ENCODE assay signal across 11 cellular contexts in genomic region chr7:30897770-30898169, GRCh38.
"Had no signal": no experiment of that assay in that cellular context is flagged by ENCODE, and none has a peak within 500 bp of the region (broad histone marks: within the 10 kb centered on the region; RNA-seq: fewer than 3 reads in every experiment).

No MANE protein-coding gene starts in this region.

- H3K36me3 ChIP-seq: breast epithelium, tibial nerve had no signal

- ATAC-seq: activated T-cell treated with anti-CD3 and anti-CD28 coated beads, Interleukin-2, amount 50 U/mL, for 4 hours; natural killer cell had no signal

- H3K4me1 ChIP-seq: breast epithelium had no signal

- H3K27ac ChIP-seq: dorsolateral prefrontal cortex had no signal

- H3K9me3 ChIP-seq: breast epithelium, tibial nerve had no signal

- H3K4me3 ChIP-seq: breast epithelium, tibial nerve had no signal

- H3K27me3 ChIP-seq: breast epithelium, tibial nerve had no signal

- DNase-seq: activated CD4-positive, alpha-beta memory T cell treated with anti-CD3 and anti-CD28 coated beads for 36 hours; activated CD4-positive, CD25-positive, alpha-beta regulatory T cell treated with anti-CD3 and anti-CD28 coated beads, Interleukin-2, amount 50 U/mL, for 72 hours; activated gamma-delta T cell; activated T-cell treated with anti-CD3 and anti-CD28 coated beads, Interleukin-2, amount 50 U/mL, for 4 hours; glutamatergic neuron; mammary epithelial cell; natural killer cell; SW 1271 had no signal
